ENCODE assay signal across 31 cellular contexts in genomic region chr9:6484210-6484609, GRCh38.
"Had no signal": no experiment of that assay in that cellular context is flagged by ENCODE, and none has a peak within 500 bp of the region (broad histone marks: within the 10 kb centered on the region; RNA-seq: fewer than 3 reads in every experiment).

No MANE protein-coding gene starts in this region.

- H3K4me3 Mint-ChIP-seq: activated B cell treated with CpG ODN at 0.5 μM for 24 hours; activated CD4-positive, alpha-beta T cell treated with anti-CD3 and anti-CD28 coated beads for 36 hours; activated naive CD4-positive, alpha-beta T cell treated with anti-CD3 and anti-CD28 coated beads, Interleukin-2, amount 50 U/mL, for 24 hours; activated naive CD8-positive, alpha-beta T cell treated with anti-CD3 and anti-CD28 coated beads, Interleukin-2, amount 50 U/mL, for 24 hours; activated T-helper 17 cell treated with anti-CD3 and anti-CD28 coated beads, Interleukin-2, amount 50 U/mL, for 72 hours; naive B cell; nephron progenitor cell; stimulated activated naive B cell treated with anti-CD40 and anti-IgM and Interleukin-4, amounts not matched to agents 10 μg/mL and 1 μg/mL and 100 μg/mL, for 72 hours; T-helper 17 cell had no signal

- H3K9me3 Mint-ChIP-seq: activated B cell treated with CpG ODN at 0.5 μM for 24 hours; activated naive CD4-positive, alpha-beta T cell treated with anti-CD3 and anti-CD28 coated beads, Interleukin-2, amount 50 U/mL, for 24 hours; activated naive CD8-positive, alpha-beta T cell treated with anti-CD3 and anti-CD28 coated beads, Interleukin-2, amount 50 U/mL, for 24 hours; activated T-helper 17 cell treated with anti-CD3 and anti-CD28 coated beads, Interleukin-2, amount 50 U/mL, for 72 hours; naive B cell; nephron progenitor cell; stimulated activated naive B cell treated with anti-CD40 and anti-IgM and Interleukin-4, amounts not matched to agents 10 μg/mL and 1 μg/mL and 100 μg/mL, for 72 hours had no signal

- ATAC-seq: activated CD4-positive, alpha-beta T cell treated with anti-CD3 and anti-CD28 coated beads for 36 hours; activated naive CD8-positive, alpha-beta T cell treated with anti-CD3 and anti-CD28 coated beads, Interleukin-2, amount 50 U/mL, for 24 hours; activated T-helper 17 cell treated with anti-CD3 and anti-CD28 coated beads, Interleukin-2, amount 50 U/mL, for 72 hours; gastrocnemius medialis; left cardiac atrium; left ventricle myocardium superior; pancreas; stimulated activated naive B cell treated with anti-CD40 and anti-IgM and Interleukin-4, amounts not matched to agents 10 μg/mL and 1 μg/mL and 100 μg/mL, for 72 hours; T-helper 17 cell had no signal

- H3K9me3 ChIP-seq: colonic mucosa, gastrocnemius medialis, pancreas, prostate gland, stomach, thyroid gland, upper lobe of left lung, vagina had no signal

- H3K79me2 ChIP-seq: hepatocyte had no signal

- DNase-seq: activated B cell treated with CpG ODN at 0.5 μM for 24 hours; activated CD4-positive, alpha-beta T cell treated with anti-CD3 and anti-CD28 coated beads for 36 hours; activated CD8-positive, alpha-beta memory T cell treated with anti-CD3 and anti-CD28 coated beads, Interleukin-2, amount 50 U/mL, for 4 hours; activated naive CD8-positive, alpha-beta T cell treated with anti-CD3 and anti-CD28 coated beads, Interleukin-2, amount 50 U/mL, for 24 hours; activated T-cell treated with anti-CD3 and anti-CD28 coated beads, Interleukin-2, amount 50 U/mL, for 1 hour; amygdala; colonic mucosa; effector CD8-positive, alpha-beta T cell; gastrocnemius medialis; left cardiac atrium; left ventricle myocardium superior; naive B cell; nephron progenitor cell; pancreas; retina; stimulated activated CD4-positive, alpha-beta T cell treated with anti-CD3 and anti-CD28 coated beads, Interleukin-1b, Interleukin-23, amount 100 ng/mL, for 48 hours; stimulated activated CD4-positive, alpha-beta T cell treated with anti-CD3 and anti-CD28 coated beads, Interleukin-4, amount 100 ng/mL, for 4 hours; stimulated activated CD8-positive, alpha-beta memory T cell treated with anti-CD3 and anti-CD28 coated beads, Interleukin-4, amount 100 ng/mL, for 48 hours; stimulated activated naive B cell treated with anti-CD40 and anti-IgM and Interleukin-4, amounts not matched to agents 10 μg/mL and 1 μg/mL and 100 μg/mL, for 72 hours; stomach; T-helper 17 cell; T1000; thyroid gland; upper lobe of left lung had no signal

- H3K4me1 Mint-ChIP-seq: activated B cell treated with CpG ODN at 0.5 μM for 24 hours; activated CD4-positive, alpha-beta T cell treated with anti-CD3 and anti-CD28 coated beads for 36 hours; activated naive CD4-positive, alpha-beta T cell treated with anti-CD3 and anti-CD28 coated beads, Interleukin-2, amount 50 U/mL, for 24 hours; activated naive CD8-positive, alpha-beta T cell treated with anti-CD3 and anti-CD28 coated beads, Interleukin-2, amount 50 U/mL, for 24 hours; naive B cell; nephron progenitor cell; stimulated activated naive B cell treated with anti-CD40 and anti-IgM and Interleukin-4, amounts not matched to agents 10 μg/mL and 1 μg/mL and 100 μg/mL, for 72 hours; T-helper 17 cell had no signal

- H3K27ac Mint-ChIP-seq: activated B cell treated with CpG ODN at 0.5 μM for 24 hours; activated CD4-positive, alpha-beta T cell treated with anti-CD3 and anti-CD28 coated beads for 36 hours; activated naive CD4-positive, alpha-beta T cell treated with anti-CD3 and anti-CD28 coated beads, Interleukin-2, amount 50 U/mL, for 24 hours; activated naive CD8-positive, alpha-beta T cell treated with anti-CD3 and anti-CD28 coated beads, Interleukin-2, amount 50 U/mL, for 24 hours; activated T-helper 17 cell treated with anti-CD3 and anti-CD28 coated beads, Interleukin-2, amount 50 U/mL, for 72 hours; nephron progenitor cell; stimulated activated naive B cell treated with anti-CD40 and anti-IgM and Interleukin-4, amounts not matched to agents 10 μg/mL and 1 μg/mL and 100 μg/mL, for 72 hours; T-helper 17 cell had no signal

- H3K4me1 ChIP-seq: colonic mucosa, gastrocnemius medialis, pancreas, prostate gland, thyroid gland, upper lobe of left lung, vagina had no signal

- H3K4me3 ChIP-seq: colonic mucosa, gastrocnemius medialis, hepatocyte, pancreas, prostate gland, smooth muscle cell, stomach, thyroid gland, upper lobe of left lung, vagina had no signal

- H3K27ac ChIP-seq: colonic mucosa, gastrocnemius medialis, hepatocyte, pancreas, prostate gland, stomach, thyroid gland, upper lobe of left lung, vagina had no signal

- H2AFZ ChIP-seq: hepatocyte had no signal

- FAIRE-seq: keratinocyte, pancreas had no signal

- H3K4me2 ChIP-seq: hepatocyte, smooth muscle cell had no signal

- H3K36me3 ChIP-seq: colonic mucosa, prostate gland had no signal

- H3K27me3 ChIP-seq: colonic mucosa, gastrocnemius medialis, hepatocyte, pancreas, stomach, thyroid gland, upper lobe of left lung, vagina had no signal

- H3K27me3 Mint-ChIP-seq: activated B cell treated with CpG ODN at 0.5 μM for 24 hours; activated CD4-positive, alpha-beta T cell treated with anti-CD3 and anti-CD28 coated beads for 36 hours; activated naive CD4-positive, alpha-beta T cell treated with anti-CD3 and anti-CD28 coated beads, Interleukin-2, amount 50 U/mL, for 24 hours; activated naive CD8-positive, alpha-beta T cell treated with anti-CD3 and anti-CD28 coated beads, Interleukin-2, amount 50 U/mL, for 24 hours; activated T-helper 17 cell treated with anti-CD3 and anti-CD28 coated beads, Interleukin-2, amount 50 U/mL, for 72 hours; naive B cell; stimulated activated naive B cell treated with anti-CD40 and anti-IgM and Interleukin-4, amounts not matched to agents 10 μg/mL and 1 μg/mL and 100 μg/mL, for 72 hours; T-helper 17 cell had no signal
